ENCODE assay signal across 9 cellular contexts in the genomic region with DNA sequence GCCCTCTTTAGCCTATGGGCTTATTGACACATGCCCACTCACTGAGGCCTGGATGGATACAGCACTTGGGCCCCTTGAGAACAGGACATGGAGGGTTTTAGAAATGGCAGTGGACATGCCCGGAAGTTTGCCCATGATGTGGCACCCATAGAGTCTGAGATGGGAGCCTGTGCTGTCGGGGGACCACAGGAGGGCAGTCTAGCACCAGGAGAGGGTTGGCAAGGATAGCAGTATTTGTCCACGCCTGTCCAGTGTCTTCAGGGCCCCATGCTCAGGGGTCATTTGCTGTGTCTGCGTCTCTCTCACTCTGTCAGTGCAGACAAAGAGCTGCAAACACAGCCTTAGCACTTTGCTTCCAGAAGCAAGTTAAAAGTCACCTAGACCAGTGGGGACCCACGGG. TPM values are rescaled to one million over a fixed set of nuclear protein-coding genes. Genes with fewer than 3 reads are reported as not detected.
DNase-seq lines count a peak whose midpoint lies in the region; ATAC-seq and TF ChIP-seq lines count a peak whose summit lies in the region.
"Had no signal": no experiment of that assay in that cellular context is flagged by ENCODE, and none has a peak within 500 bp of the region (broad histone marks: within the 10 kb centered on the region; RNA-seq: fewer than 3 reads in every experiment).

No MANE protein-coding gene starts in this region.

- TF ChIP-seq CTCF in heart left ventricle (IDR thresholded peaks at IDR 0.05) (peak in 8 of 12 donors; percentile 4 to 37 (median 20)), PC-9 (conservative IDR thresholded peaks at IDR 0.05) (peak; percentile 46), esophagus muscularis mucosa (IDR thresholded peaks at IDR 0.05) (no peak), upper lobe of left lung (IDR thresholded peaks at IDR 0.05) (peak in 5 of 6 experiments; percentile 32 to 74 (median 50))

- H3K4me2 ChIP-seq in PC-9: no peak overlapping the region

- H3K4me3 ChIP-seq in heart left ventricle: no peak overlapping the region
- no peak overlapping the region for H3K4me3 ChIP-seq in PC-9
- H3K4me3 ChIP-seq in esophagus muscularis mucosa: no peak overlapping the region
- no peak overlapping the region for H3K4me3 ChIP-seq in upper lobe of left lung
- H3K4me3 ChIP-seq: uterus had no signal

- TF ChIP-seq POLR2A in heart left ventricle (IDR thresholded peaks at IDR 0.05) (no peak), esophagus muscularis mucosa (IDR thresholded peaks at IDR 0.05; ENCODE audit: low read depth) (no peak), upper lobe of left lung (IDR thresholded peaks at IDR 0.05) (no peak)

- H3K4me1 ChIP-seq in heart left ventricle: peaks cover 0 to 15% (median 6%) of the 10 kb centered on the region in 12 donors
- peaks cover 14% of the 10 kb centered on the region for H3K4me1 ChIP-seq in PC-9 (replicated peaks; ENCODE audit: insufficient read depth)
- H3K4me1 ChIP-seq in esophagus muscularis mucosa: peaks cover 2 to 6% (median 3%) of the 10 kb centered on the region in 4 donors
- peaks cover 5 to 12% (median 9%) of the 10 kb centered on the region in 4 donors for H3K4me1 ChIP-seq in upper lobe of left lung
- H3K4me1 ChIP-seq: uterus had no signal

- intact Hi-C loops in heart left ventricle (cut with DNase I) (loop anchor here in 4 of 10 donors (5.0 to 10.0 kb wide), 4 partner anchors 48 to 351 kb away; a partner anchor contains a TSS), Right ventricle myocardium inferior (cut with DNase I) (no loop called here), PC-9 (cut with micrococcal nuclease; ENCODE audit: unreplicated experiment) (no loop called here), esophagus muscularis mucosa (cut with DNase I) (no loop called here)

- POLR2A ChIA-PET in PC-9 (lab: Charles Lee; ENCODE audit: unreplicated experiment): interaction anchor here (0.7 kb wide), 1 partner anchor 729 kb away, joined by 7 read pairs; no protein-coding TSS in a partner anchor

- H3K9me3 ChIP-seq in heart left ventricle (no peaks in the 10 kb centered on the region), PC-9 (ENCODE audit: insufficient read depth, low read depth) (no peaks in the 10 kb centered on the region), esophagus muscularis mucosa (no peaks in the 10 kb centered on the region), upper lobe of left lung (no peaks in the 10 kb centered on the region)
- H3K9me3 ChIP-seq: uterus had no signal

- H3F3A ChIP-seq in PC-9 (ENCODE audit: insufficient read depth, low read depth): peaks cover 8% of the 10 kb centered on the region; the same call in 1 of the 2 replicates

- no peaks in the 10 kb centered on the region for H4K20me1 ChIP-seq in PC-9 (ENCODE audit: insufficient read depth)

- DNase-seq in heart left ventricle (no peak), Right ventricle myocardium inferior (ENCODE audit: missing footprints) (no peak), PC-9 (no peak), esophagus muscularis mucosa (ENCODE audit: extremely low spot score) (peak; percentile 87), upper lobe of left lung (peak in 1 of 2 donors; percentile 55), NCI-H2227 (lab: John Stamatoyannopoulos, UW; ENCODE audit: unreplicated experiment) (no peak)
- DNase-seq: uterus had no signal

- H3K79me2 ChIP-seq in PC-9 (ENCODE audit: low read depth): no peaks in the 10 kb centered on the region

- no peaks in the 10 kb centered on the region for H3K27me3 ChIP-seq in heart left ventricle
- H3K27me3 ChIP-seq in PC-9 (ENCODE audit: insufficient read depth, low read depth): no peaks in the 10 kb centered on the region
- no peaks in the 10 kb centered on the region for H3K27me3 ChIP-seq in esophagus muscularis mucosa
- H3K27me3 ChIP-seq in upper lobe of left lung: no peaks in the 10 kb centered on the region
- H3K27me3 ChIP-seq: uterus had no signal

- TF ChIP-seq EP300 in esophagus muscularis mucosa (IDR thresholded peaks at IDR 0.05) (no peak), upper lobe of left lung (IDR thresholded peaks at IDR 0.05) (no peak)

- H3K27ac ChIP-seq in heart left ventricle (no peak overlapping the region), PC-9 (no peak overlapping the region), esophagus muscularis mucosa (replicated peaks in 1 of 4) (no peak overlapping the region), upper lobe of left lung (no peak overlapping the region)
- H3K27ac ChIP-seq: uterus had no signal

- H2AFZ ChIP-seq in PC-9: no peak overlapping the region

- 73 to 81% (median 77%) methylated on average over 5 of the region's 5 CpGs for WGBS in heart left ventricle, 4 donors
- WGBS in esophagus muscularis mucosa: 91% methylated on average over 3 of the region's 5 CpGs
- 81 to 82% methylated on average over 5 of the region's 5 CpGs for WGBS in upper lobe of left lung, 2 donors

- no TSS peak for BruUV-seq in PC-9 (replicated peaks; lab: Mats Ljungman, UMichigan)

- H3K9me2 ChIP-seq in PC-9 (ENCODE audit: insufficient read depth): no peaks in the 10 kb centered on the region

- H3K36me3 ChIP-seq in heart left ventricle (no peaks in the 10 kb centered on the region), PC-9 (ENCODE audit: low read depth) (no peaks in the 10 kb centered on the region), esophagus muscularis mucosa (no peaks in the 10 kb centered on the region), upper lobe of left lung (no peaks in the 10 kb centered on the region)
- H3K36me3 ChIP-seq: uterus had no signal

- CTCF ChIA-PET in PC-9 (lab: Charles Lee): no interaction called here

- ATAC-seq in heart left ventricle (peak in 2 of 4 donors; percentile 17 to 58), Right ventricle myocardium inferior (no peak), upper lobe of left lung (ENCODE audit: low FRiP score in 2 of 2) (peak; percentile 34 to 69), HG02840 (IDR thresholded peaks at IDR 0.05; ENCODE audit: low FRiP score, unreplicated experiment) (no peak), HG02571 (IDR thresholded peaks at IDR 0.05; ENCODE audit: unreplicated experiment) (no peak)

RNA-seq across cellular contexts. Expression of a gene that starts 48.7 kb away (rescaled TPM):
- total RNA-seq in heart left ventricle (under 1 TPM in 5 of 9 donors, not detected in 4; 0.30 to 0.75 (median 0.56) TPM), Right ventricle myocardium inferior (not detected), PC-9 (2021) (1.2 and 1.9 TPM in 2 replicates), esophagus muscularis mucosa (under 1 TPM in 3 of 4 donors, not detected in 1; 0.19 to 0.92 (median 0.66) TPM), upper lobe of left lung (1 to 10 TPM in 3 of 6 donors, under 1 TPM in 2, not detected in 1; 0.57 to 1.7 (median 1.4) TPM)
- under 1 TPM in 1 of 2 donors, not detected in 1; 0.22 TPM for polyA plus RNA-seq in heart left ventricle

Comparison
In these comparisons a context has a peak if more than half of its experiments do, and no peak if none do; other contexts are left out.
1. ATAC-seq: peak in upper lobe of left lung (2 of 2); none in Right ventricle myocardium inferior (single experiment), HG02840 (single experiment) and HG02571 (single experiment).
2. CTCF ChIP-seq: peak in heart left ventricle (8 of 12), PC-9 (single experiment) and upper lobe of left lung (5 of 6); none in esophagus muscularis mucosa (0 of 3).